In genomic region chr1:187267745-187268277, GRCh38 we compare ENCODE assay signal across 24 cellular contexts.
"Had no signal": no experiment of that assay in that cellular context is flagged by ENCODE, and none has a peak within 500 bp of the region (broad histone marks: within the 10 kb centered on the region; RNA-seq: fewer than 3 reads in every experiment).

No MANE protein-coding gene starts in this region.

- H3K9me3 Mint-ChIP-seq: naive thymus-derived CD8-positive, alpha-beta T cell; nephron progenitor cell; stimulated activated naive B cell treated with anti-CD40 and anti-IgM and Interleukin-4, amounts not matched to agents 10 μg/mL and 1 μg/mL and 100 μg/mL, for 72 hours; stimulated activated naive CD8-positive, alpha-beta T cell treated with anti-CD3 and anti-CD28 coated beads, Interleukin-15, Interleukin-2, amounts not matched to agents 100 ng/mL and 50 ng/mL, for 24 hours had no signal

- H3K9me3 ChIP-seq: ovary, psoas muscle, sigmoid colon, spleen, thoracic aorta, tibial nerve, upper lobe of right lung, uterus had no signal

- H3K4me3 ChIP-seq: dorsolateral prefrontal cortex, lung, ovary, psoas muscle, sigmoid colon, spleen, thoracic aorta, tibial nerve, upper lobe of right lung, uterus had no signal

- DNase-seq: dorsolateral prefrontal cortex; effector CD4-positive, alpha-beta T cell; head of caudate nucleus; kidney; naive thymus-derived CD8-positive, alpha-beta T cell; nephron progenitor cell; nucleus accumbens; ovary; posterior cingulate gyrus; psoas muscle; right cardiac atrium; sigmoid colon; spleen; stimulated activated naive B cell treated with anti-CD40 and anti-IgM and Interleukin-4, amounts not matched to agents 10 μg/mL and 1 μg/mL and 100 μg/mL, for 72 hours; upper lobe of right lung; uterus had no signal

- H3K4me1 Mint-ChIP-seq: memory B cell; naive thymus-derived CD8-positive, alpha-beta T cell; nephron progenitor cell; stimulated activated naive B cell treated with anti-CD40 and anti-IgM and Interleukin-4, amounts not matched to agents 10 μg/mL and 1 μg/mL and 100 μg/mL, for 72 hours had no signal

- H3K36me3 Mint-ChIP-seq: memory B cell; naive thymus-derived CD8-positive, alpha-beta T cell; stimulated activated naive B cell treated with anti-CD40 and anti-IgM and Interleukin-4, amounts not matched to agents 10 μg/mL and 1 μg/mL and 100 μg/mL, for 72 hours had no signal

- ATAC-seq: left lobe of liver; naive thymus-derived CD8-positive, alpha-beta T cell; psoas muscle; right cardiac atrium; stimulated activated naive B cell treated with anti-CD40 and anti-IgM and Interleukin-4, amounts not matched to agents 10 μg/mL and 1 μg/mL and 100 μg/mL, for 72 hours; upper lobe of right lung had no signal

- H3K27ac Mint-ChIP-seq: memory B cell; naive thymus-derived CD8-positive, alpha-beta T cell; nephron progenitor cell; stimulated activated naive B cell treated with anti-CD40 and anti-IgM and Interleukin-4, amounts not matched to agents 10 μg/mL and 1 μg/mL and 100 μg/mL, for 72 hours; stimulated activated naive CD8-positive, alpha-beta T cell treated with anti-CD3 and anti-CD28 coated beads, Interleukin-15, Interleukin-2, amounts not matched to agents 100 ng/mL and 50 ng/mL, for 24 hours had no signal

- FAIRE-seq: colon, frontal cortex, kidney had no signal

- H3K4me3 Mint-ChIP-seq: memory B cell; naive thymus-derived CD8-positive, alpha-beta T cell; nephron progenitor cell; stimulated activated naive B cell treated with anti-CD40 and anti-IgM and Interleukin-4, amounts not matched to agents 10 μg/mL and 1 μg/mL and 100 μg/mL, for 72 hours; stimulated activated naive CD8-positive, alpha-beta T cell treated with anti-CD3 and anti-CD28 coated beads, Interleukin-15, Interleukin-2, amounts not matched to agents 100 ng/mL and 50 ng/mL, for 24 hours had no signal

- H3K27ac ChIP-seq: dorsolateral prefrontal cortex, ovary, psoas muscle, sigmoid colon, spleen, thoracic aorta, tibial nerve, upper lobe of right lung, uterus had no signal

- H3K36me3 ChIP-seq: ovary, sigmoid colon, spleen, thoracic aorta, tibial nerve, upper lobe of right lung, uterus had no signal

- H3K4me1 ChIP-seq: psoas muscle, spleen, tibial nerve, upper lobe of right lung, uterus had no signal

- H3K27me3 Mint-ChIP-seq: memory B cell; naive thymus-derived CD8-positive, alpha-beta T cell; stimulated activated naive B cell treated with anti-CD40 and anti-IgM and Interleukin-4, amounts not matched to agents 10 μg/mL and 1 μg/mL and 100 μg/mL, for 72 hours; stimulated activated naive CD8-positive, alpha-beta T cell treated with anti-CD3 and anti-CD28 coated beads, Interleukin-15, Interleukin-2, amounts not matched to agents 100 ng/mL and 50 ng/mL, for 24 hours had no signal
